In the genomic region with DNA sequence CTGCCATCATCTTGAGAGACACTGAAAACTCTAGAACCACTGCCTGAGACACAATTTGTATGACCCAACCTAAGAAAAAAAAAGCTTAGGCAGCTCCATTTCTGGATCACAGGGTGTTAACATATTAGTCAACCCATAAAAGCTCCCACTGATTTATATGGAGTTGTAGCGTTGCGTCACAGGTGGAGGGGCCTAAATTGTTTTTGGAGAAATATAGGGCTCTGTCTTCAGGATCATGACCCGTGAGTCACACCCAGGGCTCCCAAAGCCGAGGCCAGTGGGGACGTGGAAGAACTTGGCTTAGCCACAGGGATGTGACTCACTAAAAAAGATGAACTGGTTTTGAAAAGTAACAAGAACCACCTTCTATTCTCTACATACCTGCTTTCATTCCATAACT, we compare ENCODE assay signal across 12 cellular contexts.
DNase-seq lines count a peak whose midpoint lies in the region; ATAC-seq and TF ChIP-seq lines count a peak whose summit lies in the region.
"Had no signal": no experiment of that assay in that cellular context is flagged by ENCODE, and none has a peak within 500 bp of the region (broad histone marks: within the 10 kb centered on the region; RNA-seq: fewer than 3 reads in every experiment).

No MANE protein-coding gene starts in this region.

- dilution Hi-C loops in mammary epithelial cell (cut with HindIII; ENCODE audit: low sequenced_read_pairs), result loop anchor here (5.0 kb wide), 2 partner anchors 54 to 56 kb away; no protein-coding TSS in a partner anchor

- DNase-seq in Calu3 (peak; percentile 42), M059J (ENCODE audit: low read depth) (peak; percentile 92), mammary epithelial cell (peak; percentile 98), omental fat pad (ENCODE audit: low spot score) (no peak), NCI-H1930 (lab: John Stamatoyannopoulos, UW) (no peak)
- DNase-seq: activated CD8-positive, alpha-beta memory T cell treated with anti-CD3 and anti-CD28 coated beads for 24 hours; NCI-H446 treated with DMSO at 0.1 percent for 48 hours had no signal

- H3K27ac Mint-ChIP-seq in Calu3 (ENCODE audit: unreplicated experiment), result peak overlapping the region; percentile 77
- H3K27ac Mint-ChIP-seq: activated naive CD4-positive, alpha-beta T cell treated with anti-CD3 and anti-CD28 coated beads, Interleukin-2, amount 50 U/mL, for 24 hours had no signal

- intact Hi-C loops in Calu3 (cut with micrococcal nuclease; ENCODE audit: unreplicated experiment) (no loop called here), mammary epithelial cell (cut with micrococcal nuclease) (no loop called here)

- no peaks in the 10 kb centered on the region for H3K9me3 ChIP-seq in mammary epithelial cell (replicated peaks; ENCODE audit: insufficient read depth, low read length)

- peak; percentile 80 for ATAC-seq in omental fat pad (ENCODE audit: low FRiP score)
- ATAC-seq in GM21619 (IDR thresholded peaks at IDR 0.05; ENCODE audit: unreplicated experiment), result no peak
- ATAC-seq in GM18909 (IDR thresholded peaks at IDR 0.05; ENCODE audit: poor library complexity, unreplicated experiment), result no peak
- no peak for ATAC-seq in HG03039 (IDR thresholded peaks at IDR 0.05; ENCODE audit: unreplicated experiment)

- peak overlapping the region; percentile 49 for H3K4me3 Mint-ChIP-seq in Calu3 (ENCODE audit: low read depth, unreplicated experiment)
- H3K4me3 Mint-ChIP-seq: activated naive CD4-positive, alpha-beta T cell treated with anti-CD3 and anti-CD28 coated beads, Interleukin-2, amount 50 U/mL, for 24 hours had no signal

- H3K4me2 ChIP-seq in mammary epithelial cell (ENCODE audit: insufficient read depth, low read depth, low read length), result no peak overlapping the region

- no peak overlapping the region for H2AFZ ChIP-seq in mammary epithelial cell (ENCODE audit: low read depth, low read length)

- no peaks in the 10 kb centered on the region for H4K20me1 ChIP-seq in mammary epithelial cell (ENCODE audit: insufficient read depth, low read length)

- CTCF ChIA-PET in Calu3 (lab: Charles Lee), result interaction anchor here (0.6 to 1.6 kb wide), 3 partner anchors 12 to 39 kb away, joined by 3 to 5 read pairs (median 3); no protein-coding TSS in a partner anchor
- CTCF ChIA-PET in mammary epithelial cell (lab: Charles Lee; ENCODE audit: low non-redundant PET), result no interaction called here

- H3K27ac ChIP-seq in mammary epithelial cell (ENCODE audit: insufficient read depth, low read depth, low read length), result peak overlapping the region; percentile 35
- H3K27ac ChIP-seq: C4-2B had no signal

- in situ Hi-C loops in mammary epithelial cell (cut with MboI; ENCODE audit: low sequenced_read_pairs in 2 of 2), result loop anchor here in 1 of 2 donors (5.0 kb wide), 1 partner anchor 101 kb away; no protein-coding TSS in a partner anchor

- no peaks in the 10 kb centered on the region for H3K27me3 ChIP-seq in mammary epithelial cell (ENCODE audit: insufficient read depth, low read length)

- BruUV-seq in Calu3 (replicated peaks; lab: Mats Ljungman, UMichigan) (no TSS peak), mammary epithelial cell (replicated peaks; lab: Mats Ljungman, UMichigan) (no TSS peak)

- peaks cover 36% of the 10 kb centered on the region for H3K4me1 ChIP-seq in mammary epithelial cell (ENCODE audit: insufficient read depth, low read length)

- H3K36me3 Mint-ChIP-seq in Calu3 (ENCODE audit: insufficient read depth, unreplicated experiment), result no peaks in the 10 kb centered on the region
- H3K36me3 Mint-ChIP-seq: activated naive CD4-positive, alpha-beta T cell treated with anti-CD3 and anti-CD28 coated beads, Interleukin-2, amount 50 U/mL, for 24 hours had no signal

- 2% methylated on average over 5 of the region's 5 CpGs for WGBS in mammary epithelial cell (ENCODE audit: low coverage, missing lambda C conversion rate)

- no peak for TF ChIP-seq CTCF in Calu3 (IDR thresholded peaks at IDR 0.05; ENCODE audit: unreplicated experiment)
- TF ChIP-seq CTCF in mammary epithelial cell (conservative IDR thresholded peaks at IDR 0.05 in 1 of 2, IDR thresholded peaks at IDR 0.05 in 1 of 2; ENCODE audit: extremely low read depth in 1 of 2, insufficient read depth in 1 of 2, low read depth in 1 of 2, low read length in 2 of 2), result no peak
- TF ChIP-seq CTCF in omental fat pad (IDR thresholded peaks at IDR 0.05), result no peak

- H3K4me3 ChIP-seq in mammary epithelial cell (replicated peaks in 1 of 3; ENCODE audit: insufficient read depth in 1 of 3, low read depth in 2 of 3, low read length in 3 of 3), result no peak overlapping the region

- H3K27me3 Mint-ChIP-seq in Calu3 (ENCODE audit: unreplicated experiment), result no peaks in the 10 kb centered on the region
- H3K27me3 Mint-ChIP-seq: activated naive CD4-positive, alpha-beta T cell treated with anti-CD3 and anti-CD28 coated beads, Interleukin-2, amount 50 U/mL, for 24 hours had no signal

- peaks cover 11% of the 10 kb centered on the region for H3K4me1 Mint-ChIP-seq in Calu3 (ENCODE audit: low read depth, unreplicated experiment)
- H3K4me1 Mint-ChIP-seq: activated naive CD4-positive, alpha-beta T cell treated with anti-CD3 and anti-CD28 coated beads, Interleukin-2, amount 50 U/mL, for 24 hours had no signal

- no peaks in the 10 kb centered on the region for H3K36me3 ChIP-seq in mammary epithelial cell (ENCODE audit: insufficient read depth, low read length)

- H3K9ac ChIP-seq in mammary epithelial cell (ENCODE audit: insufficient read depth, low read length), result no peak overlapping the region

- no peaks in the 10 kb centered on the region for H3K9me3 Mint-ChIP-seq in Calu3 (ENCODE audit: low read depth, unreplicated experiment)

- no peaks in the 10 kb centered on the region for H3K79me2 ChIP-seq in mammary epithelial cell (ENCODE audit: insufficient read depth, low read length)

Comparison
In these comparisons a context has a peak if more than half of its experiments do, and no peak if none do; other contexts are left out.
1. DNase-seq: peak in Calu3 (single experiment), M059J (single experiment) and mammary epithelial cell (single experiment); none in omental fat pad (single experiment) and NCI-H1930 (0 of 2).